ENCODE assay signal across 25 cellular contexts in genomic region chr16:89085755-89086154, GRCh38.
"Had no signal": no experiment of that assay in that cellular context is flagged by ENCODE, and none has a peak within 500 bp of the region (broad histone marks: within the 10 kb centered on the region; RNA-seq: fewer than 3 reads in every experiment).

No MANE protein-coding gene starts in this region.

- H3K27me3 ChIP-seq: ovary, right lobe of liver, thyroid gland, vagina had no signal

- DNase-seq: nephron progenitor cell; occipital lobe; ovary; posterior cingulate gyrus; psoas muscle; right lobe of liver; sigmoid colon; small intestine; stimulated activated CD4-positive, alpha-beta T cell treated with anti-CD3 and anti-CD28 coated beads, Interleukin-15, amount 100 ng/mL, for 24 hours; stimulated activated CD4-positive, alpha-beta T cell treated with anti-CD3 and anti-CD28 coated beads, Interleukin-2, amount 100 ng/mL, for 24 hours; stimulated activated CD4-positive, alpha-beta T cell treated with anti-CD3 and anti-CD28 coated beads, Interleukin-2, amount 100 ng/mL, for 48 hours; stimulated activated CD4-positive, alpha-beta T cell treated with anti-CD3 and anti-CD28 coated beads, Interleukin-4, amount 100 ng/mL, for 24 hours; stimulated activated naive B cell treated with anti-CD40 and anti-IgM and Interleukin-4, amounts not matched to agents 10 μg/mL and 1 μg/mL and 100 μg/mL, for 72 hours; stimulated activated naive CD4-positive, alpha-beta T cell treated with Interleukin-2 at 50 U/mL for 16 hours; stomach; thyroid gland; trophoblast cell had no signal

- H3K36me3 ChIP-seq: ovary, right lobe of liver, sigmoid colon, stomach, thoracic aorta, thyroid gland, tibial nerve, upper lobe of left lung, vagina had no signal

- FAIRE-seq: small intestine had no signal

- H3K4me3 ChIP-seq: ovary, psoas muscle, right lobe of liver, sigmoid colon, stomach, thoracic aorta, thyroid gland, tibial nerve, upper lobe of left lung, vagina had no signal

- ATAC-seq: naive thymus-derived CD8-positive, alpha-beta T cell; natural killer cell treated with Interleukin-12 subunit alpha and Interleukin-12 subunit beta and Interleukin-15 and Interleukin-18, amount 100 ng/mL, for 72 hours; psoas muscle; right cardiac atrium; right lobe of liver; stimulated activated effector memory CD8-positive, alpha-beta T cell treated with anti-CD3 and anti-CD28 coated beads, Interleukin-12 subunit alpha, Interleukin-12 subunit beta, amount 100 ng/mL, for 72 hours; stimulated activated naive B cell treated with anti-CD40 and anti-IgM and Interleukin-4, amounts not matched to agents 10 μg/mL and 1 μg/mL and 100 μg/mL, for 72 hours had no signal
